In the genomic region with DNA sequence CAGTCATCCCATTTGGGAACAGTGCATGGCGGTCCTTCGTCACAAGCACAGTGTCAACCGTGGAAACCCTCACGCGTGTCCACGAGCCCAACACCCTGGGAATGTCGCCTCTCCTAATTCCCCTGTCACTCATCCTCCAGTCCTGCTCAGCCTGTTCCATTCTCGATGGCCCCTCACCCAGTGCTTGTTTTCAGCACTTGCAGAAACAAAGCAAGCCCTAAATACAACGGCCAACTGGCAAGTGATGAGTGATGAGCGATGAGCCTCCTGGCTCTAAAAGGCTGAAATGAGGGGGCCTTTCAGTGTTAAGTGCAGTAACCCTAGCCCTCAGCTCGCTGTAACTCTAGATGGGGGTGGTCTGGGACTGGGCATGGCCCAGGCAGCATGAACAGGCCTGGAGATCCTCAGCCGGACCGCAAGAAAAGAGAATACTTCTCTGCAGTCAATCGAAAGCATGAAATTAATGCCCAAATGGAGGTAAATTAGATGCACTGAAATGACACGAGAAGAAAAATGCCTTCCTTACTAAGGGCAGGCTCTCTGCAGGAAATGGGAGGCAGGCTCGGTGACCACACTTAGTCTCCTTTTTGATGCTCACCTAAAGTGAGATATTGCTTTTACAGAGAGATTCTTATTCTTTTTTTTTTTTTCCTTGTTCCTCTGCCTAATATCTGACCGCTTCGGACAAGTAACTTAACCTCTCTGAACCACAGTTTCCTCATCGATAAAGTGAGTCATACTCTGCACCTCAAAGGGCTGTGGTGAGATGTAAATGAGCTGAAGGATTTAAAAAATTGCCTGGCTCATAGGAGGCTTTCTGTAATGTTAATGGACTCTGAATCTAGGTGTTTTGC, we compare ENCODE assay signal across 12 cellular contexts. TPM values are rescaled to one million over a fixed set of nuclear protein-coding genes. Genes with fewer than 3 reads are reported as not detected.
DNase-seq lines count a peak whose midpoint lies in the region; ATAC-seq, FAIRE-seq and TF ChIP-seq lines count a peak whose summit lies in the region.
"Had no signal": no experiment of that assay in that cellular context is flagged by ENCODE, and none has a peak within 500 bp of the region (broad histone marks: within the 10 kb centered on the region; RNA-seq: fewer than 3 reads in every experiment).

No MANE protein-coding gene starts in this region.

- no peaks in the 10 kb centered on the region for H3K9me3 Mint-ChIP-seq in naive thymus-derived CD8-positive, alpha-beta T cell
- H3K9me3 Mint-ChIP-seq: CD8-positive, alpha-beta memory T cell; WTC11 had no signal

- DNase-seq in GM12865 (ENCODE audit: low read depth) (peak; percentile 79), SJCRH30 (peak; percentile 50 to 65), NCI-H2171 (lab: John Stamatoyannopoulos, UW) (no peak), kidney (no peak), H7 (no peak)
- no peak for DNase-seq in naive thymus-derived CD8-positive, alpha-beta T cell
- DNase-seq: CD8-positive, alpha-beta memory T cell; NCI-H748 treated with DMSO at 0.1 percent for 48 hours; nucleus accumbens had no signal

- peaks cover 26 to 54% (median 28%) of the 10 kb centered on the region in 5 donors for H3K27me3 Mint-ChIP-seq in naive thymus-derived CD8-positive, alpha-beta T cell

- no peak for FAIRE-seq in kidney (lab: Jason Lieb, UNC)

- peaks cover 15% of the 10 kb centered on the region for H3K4me1 ChIP-seq in SJCRH30
- H3K4me1 ChIP-seq in kidney (ENCODE audit: control insufficient read depth in 1 of 2, insufficient read depth in 1 of 2, low read depth in 1 of 2, low read length in 2 of 2): no peaks in the 10 kb centered on the region

- POLR2A ChIA-PET in naive thymus-derived CD8-positive, alpha-beta T cell (lab: Charles Lee): interaction anchor here (0.5 kb wide), 1 partner anchor 21 kb away, joined by 4 read pairs; no protein-coding TSS in a partner anchor

- H3K27ac Mint-ChIP-seq in naive thymus-derived CD8-positive, alpha-beta T cell: no peak overlapping the region
- H3K27ac Mint-ChIP-seq: WTC11 had no signal

- H3K4me3 ChIP-seq in GM12865 (ENCODE audit: low read depth, low read length) (no peak overlapping the region), SJCRH30 (no peak overlapping the region), kidney (ENCODE audit: low read length in 2 of 2) (no peak overlapping the region), H7 (ENCODE audit: insufficient read depth, low read depth, low read length) (no peak overlapping the region)

- TF ChIP-seq CTCF in GM12865 (IDR thresholded peaks at IDR 0.05; ENCODE audit: insufficient read depth, low read depth, low read length, missing control alignments) (no peak), kidney (IDR thresholded peaks at IDR 0.05; ENCODE audit: borderline replicate concordance, extremely low read depth, insufficient read depth) (no peak)

- H3K9ac ChIP-seq in kidney (ENCODE audit: low read length in 2 of 2): no peak overlapping the region

- H3K4me3 Mint-ChIP-seq in naive thymus-derived CD8-positive, alpha-beta T cell: no peak overlapping the region
- H3K4me3 Mint-ChIP-seq: WTC11 had no signal

- intact Hi-C loops in kidney (cut with DNase I): no loop called here

- no peaks in the 10 kb centered on the region for H3K36me3 ChIP-seq in SJCRH30
- no peaks in the 10 kb centered on the region for H3K36me3 ChIP-seq in kidney (ENCODE audit: control insufficient read depth in 1 of 2, insufficient read depth in 2 of 2, low read length in 2 of 2)
- H3K36me3 ChIP-seq in H7 (replicated peaks; ENCODE audit: control insufficient read depth, insufficient read depth, low read length): no peaks in the 10 kb centered on the region

- H3K27ac ChIP-seq in SJCRH30 (no peak overlapping the region), kidney (ENCODE audit: low read depth in 2 of 2, low read length in 2 of 2) (no peak overlapping the region)

- ATAC-seq in GM19372 (IDR thresholded peaks at IDR 0.05; ENCODE audit: low read depth, unreplicated experiment) (peak; percentile 80), HG02885 (IDR thresholded peaks at IDR 0.05; ENCODE audit: poor library complexity, unreplicated experiment) (peak; percentile 94)
- no peak for ATAC-seq in naive thymus-derived CD8-positive, alpha-beta T cell
- ATAC-seq: WTC11 had no signal

- no peaks in the 10 kb centered on the region for H3K27me3 ChIP-seq in SJCRH30
- no peaks in the 10 kb centered on the region for H3K27me3 ChIP-seq in H7 (ENCODE audit: control insufficient read depth, insufficient read depth, low read length)

- H3K9me3 ChIP-seq in SJCRH30 (replicated peaks) (no peaks in the 10 kb centered on the region), kidney (ENCODE audit: control insufficient read depth in 1 of 2, low read length in 2 of 2) (no peaks in the 10 kb centered on the region)

- H3K4me1 Mint-ChIP-seq in naive thymus-derived CD8-positive, alpha-beta T cell: peaks cover 0 to 5% (median 0%) of the 10 kb centered on the region in 4 donors

- no peaks in the 10 kb centered on the region for H3K36me3 Mint-ChIP-seq in naive thymus-derived CD8-positive, alpha-beta T cell
- H3K36me3 Mint-ChIP-seq: CD8-positive, alpha-beta memory T cell; WTC11 had no signal

RNA-seq across cellular contexts. Expression of gene NKX2-3, which starts 22.9 kb away (rescaled TPM):
- total RNA-seq in SJCRH30 (2014; rRNA removed; shearing (Covaris generic)): not detected in 2 replicates
- not detected for total RNA-seq in kidney
- not detected for polyA plus RNA-seq in kidney (ENCODE audit: insufficient read depth, low read depth, low replicate concordance)
- not detected in 2 replicates for total RNA-seq in H7 (2014; rRNA removed; shearing (Covaris generic))
- not detected for total RNA-seq in naive thymus-derived CD8-positive, alpha-beta T cell
- not detected for polyA plus RNA-seq in naive thymus-derived CD8-positive, alpha-beta T cell
- total RNA-seq: CD8-positive, alpha-beta memory T cell; WTC11 had no signal
- polyA plus RNA-seq: CD8-positive, alpha-beta memory T cell had no signal

Comparison
In these comparisons a context has a peak if more than half of its experiments do, and no peak if none do; other contexts are left out.
1. DNase-seq: peak in GM12865 (single experiment) and SJCRH30 (2 of 2); none in NCI-H2171 (single experiment), kidney (single experiment), H7 (single experiment) and naive thymus-derived CD8-positive, alpha-beta T cell (0 of 10).
2. ATAC-seq: peak in GM19372 (single experiment) and HG02885 (single experiment); none in naive thymus-derived CD8-positive, alpha-beta T cell (0 of 2).